In genomic region chr18:50819027-50819726, GRCh38 we compare ENCODE assay signal across 8 cellular contexts. TPM values are rescaled to one million over a fixed set of nuclear protein-coding genes. Genes with fewer than 3 reads are reported as not detected.
DNase-seq lines count a peak whose midpoint lies in the region; ATAC-seq and TF ChIP-seq lines count a peak whose summit lies in the region.

No MANE protein-coding gene starts in this region.

- ATAC-seq in Panc1, result peak; percentile 68
- ATAC-seq in GM19397 (IDR thresholded peaks at IDR 0.05; ENCODE audit: unreplicated experiment), result no peak
- no peak for ATAC-seq in GM19351 (IDR thresholded peaks at IDR 0.05; ENCODE audit: unreplicated experiment)

- H3F3A ChIP-seq in neural progenitor cell (ENCODE audit: low read depth), result no peaks in the 10 kb centered on the region

- POLR2A ChIA-PET in Panc1 (lab: Charles Lee), result interaction anchor here (0.6 kb wide), 1 partner anchor 28 kb away, joined by 3 read pairs; no protein-coding TSS in a partner anchor

- H3K36me3 ChIP-seq in Panc1 (ENCODE audit: control insufficient read depth, insufficient read depth, low read length), result no peaks in the 10 kb centered on the region
- H3K36me3 ChIP-seq in neural progenitor cell, result no peaks in the 10 kb centered on the region

- H3K9me3 ChIP-seq in Panc1 (ENCODE audit: control insufficient read depth, insufficient read depth, low read depth, low read length) (no peaks in the 10 kb centered on the region), neural progenitor cell (ENCODE audit: low read depth) (no peaks in the 10 kb centered on the region)

- no peak overlapping the region for H3K27ac Mint-ChIP-seq in neural progenitor cell

- H3K4me2 ChIP-seq in neural progenitor cell, result peak overlapping the region; percentile 88

- intact Hi-C loops in Panc1 (cut with micrococcal nuclease; ENCODE audit: unreplicated experiment), result no loop called here

- BruUV-seq in Panc1 (replicated peaks; lab: Mats Ljungman, UMichigan), result no TSS peak

- H4K20me1 ChIP-seq in neural progenitor cell (ENCODE audit: low read depth), result no peaks in the 10 kb centered on the region

- DNase-seq in DMS153 treated with DMSO at 0.1 percent for 48 hours (lab: John Stamatoyannopoulos, UW; ENCODE audit: unreplicated experiment) (peak; percentile 30), DMS153 (lab: John Stamatoyannopoulos, UW) (no peak), Panc1 (ENCODE audit: low read depth, low spot score) (no peak), fibroblast of mammary gland (ENCODE audit: low read depth) (peak; percentile 11), neural progenitor cell (ENCODE audit: low spot score) (peak; percentile 66), mesenteric fat pad (ENCODE audit: low spot score) (no peak)

- H3K27me3 ChIP-seq in Panc1 (ENCODE audit: control insufficient read depth, insufficient read depth, low read length) (no peaks in the 10 kb centered on the region), neural progenitor cell (no peaks in the 10 kb centered on the region)

- in situ Hi-C loops in Panc1 (cut with HindIII; ENCODE audit: low pct_unique_long_range_greater_than_20kb, low sequenced_read_pairs), result no loop called here

- H3K79me2 ChIP-seq in neural progenitor cell (ENCODE audit: low read depth), result no peaks in the 10 kb centered on the region

- H3K4me1 Mint-ChIP-seq in neural progenitor cell, result peaks cover 18% of the 10 kb centered on the region

- no peak overlapping the region for H3K4me3 Mint-ChIP-seq in neural progenitor cell

- H2AFZ ChIP-seq in neural progenitor cell (replicated peaks), result peak overlapping the region; percentile 81

- TF ChIP-seq CTCF in Panc1 (IDR thresholded peaks at IDR 0.05) (no peak), fibroblast of mammary gland (conservative IDR thresholded peaks at IDR 0.05; ENCODE audit: control insufficient read depth, insufficient read depth, low read depth, low read length) (peak; percentile 10), neural progenitor cell (IDR thresholded peaks at IDR 0.05) (no peak)

- H3K4me1 ChIP-seq in Panc1 (ENCODE audit: control insufficient read depth, insufficient read depth, low read length) (no peaks in the 10 kb centered on the region), neural progenitor cell (peaks cover 27% of the 10 kb centered on the region)

- H3K27ac ChIP-seq in Panc1 (ENCODE audit: low read length) (no peak overlapping the region), neural progenitor cell (no peak overlapping the region)

- CTCF ChIA-PET in Panc1 (lab: Charles Lee), result interaction anchor here (0.6 kb wide), 1 partner anchor 286 kb away, joined by 6 read pairs; no protein-coding TSS in a partner anchor

- H3K36me3 Mint-ChIP-seq in neural progenitor cell, result no peaks in the 10 kb centered on the region

- peak overlapping the region; percentile 27 to 51 for H3K4me3 ChIP-seq in Panc1 (ENCODE audit: low read depth in 2 of 2, low read length in 2 of 2)
- peak overlapping the region; percentile 2 for H3K4me3 ChIP-seq in fibroblast of mammary gland (ENCODE audit: control insufficient read depth, low read depth, low read length)
- peak overlapping the region; percentile 36 for H3K4me3 ChIP-seq in neural progenitor cell

- no peaks in the 10 kb centered on the region for H3K9me3 Mint-ChIP-seq in neural progenitor cell

- H3K27me3 Mint-ChIP-seq in neural progenitor cell (ENCODE audit: insufficient read depth, low read depth), result no peaks in the 10 kb centered on the region

- no peak overlapping the region for H3K9ac ChIP-seq in neural progenitor cell

RNA-seq across cellular contexts. Expression of gene MRO, which starts 0.6 kb away (rescaled TPM):
- total RNA-seq in Panc1 (2021; ENCODE audit: unreplicated experiment) (not detected), neural progenitor cell (ENCODE audit: low replicate concordance) (0.06 TPM in 1 of 2 replicates, not detected in the other), mesenteric fat pad (2.9 TPM)
- not detected for polyA plus RNA-seq in Panc1 (2012; ENCODE audit: insufficient read length)

RNA-seq across cellular contexts. Expression of gene ME2, which starts 59.7 kb away (rescaled TPM):
- total RNA-seq in Panc1 (2021; ENCODE audit: unreplicated experiment) (38.2 TPM), neural progenitor cell (ENCODE audit: low replicate concordance) (89.4 and 129 TPM in 2 replicates), mesenteric fat pad (40.1 TPM)
- 18.2 TPM for polyA plus RNA-seq in Panc1 (2012; ENCODE audit: insufficient read length)

Comparison
In these comparisons a context has a peak if more than half of its experiments do, and no peak if none do; other contexts are left out.
1. DNase-seq: peak in DMS153 treated with DMSO at 0.1 percent for 48 hours (single experiment), fibroblast of mammary gland (single experiment) and neural progenitor cell (single experiment); none in DMS153 (single experiment), Panc1 (single experiment) and mesenteric fat pad (single experiment).
2. Peak in every context shown above with its lines, with median percentiles within 50 percentile points of each other: H3K4me3 ChIP-seq.